In the genomic region with DNA sequence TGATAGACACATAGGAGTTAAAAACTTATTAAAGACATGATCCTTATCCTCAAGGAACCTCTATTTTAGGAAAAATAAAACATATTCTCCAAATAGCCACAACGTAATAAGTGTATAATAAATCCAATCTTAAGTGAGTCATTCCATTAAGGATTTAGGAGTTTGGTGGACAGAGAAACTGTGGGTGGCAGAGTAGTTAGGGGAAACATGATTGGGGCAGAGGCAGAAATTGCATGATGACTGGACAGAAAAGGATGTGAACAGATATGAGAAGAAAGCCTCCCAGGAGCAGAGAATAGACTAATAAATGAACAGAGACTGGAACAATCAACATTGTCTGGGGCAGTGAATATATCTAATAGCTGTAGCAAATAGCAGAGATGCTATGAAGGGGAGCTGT, we compare ENCODE assay signal across 22 cellular contexts. TPM values are rescaled to one million over a fixed set of nuclear protein-coding genes. Genes with fewer than 3 reads are reported as not detected.
DNase-seq lines count a peak whose midpoint lies in the region; ATAC-seq, FAIRE-seq and TF ChIP-seq lines count a peak whose summit lies in the region.
"Had no signal": no experiment of that assay in that cellular context is flagged by ENCODE, and none has a peak within 500 bp of the region (broad histone marks: within the 10 kb centered on the region; RNA-seq: fewer than 3 reads in every experiment).

No MANE protein-coding gene starts in this region.

- H3K36me3 ChIP-seq in bronchial epithelial cell (ENCODE audit: control insufficient read depth, insufficient read depth, low read length): no peaks in the 10 kb centered on the region
- H3K36me3 ChIP-seq in mesenchymal stem cell (ENCODE audit: control insufficient read depth in 1 of 2, insufficient read depth in 2 of 2, low read depth in 1 of 2, low read length in 2 of 2): no peaks in the 10 kb centered on the region
- H3K36me3 ChIP-seq: BE2C, right lobe of liver had no signal

- no peak overlapping the region for H4K8ac ChIP-seq in mesenchymal stem cell (ENCODE audit: low read length)

- H3K23ac ChIP-seq in mesenchymal stem cell (ENCODE audit: low read length in 2 of 2): no peak overlapping the region

- no peak overlapping the region for H3K4me2 ChIP-seq in mesenchymal stem cell (ENCODE audit: low read length, poor library complexity, severe bottlenecking)

- ATAC-seq in GM18519 (IDR thresholded peaks at IDR 0.05; ENCODE audit: low FRiP score, unreplicated experiment): no peak
- no peak for ATAC-seq in HG03354 (IDR thresholded peaks at IDR 0.05; ENCODE audit: poor library complexity, severe bottlenecking, unreplicated experiment)
- no peak for ATAC-seq in GM18909 (IDR thresholded peaks at IDR 0.05; ENCODE audit: poor library complexity, unreplicated experiment)
- ATAC-seq: activated naive CD4-positive, alpha-beta T cell treated with anti-CD3 and anti-CD28 coated beads, Interleukin-2, amount 50 U/mL, for 72 hours; Panc1; right lobe of liver had no signal

- H2AFZ ChIP-seq in mesenchymal stem cell (ENCODE audit: low read depth, low read length): no peak overlapping the region

- H2BK12ac ChIP-seq in mesenchymal stem cell (ENCODE audit: low read length in 2 of 2): no peak overlapping the region

- no peak overlapping the region for H2BK15ac ChIP-seq in mesenchymal stem cell (ENCODE audit: low read depth, poor library complexity, severe bottlenecking)

- no peak for TF ChIP-seq CTCF in bronchial epithelial cell (IDR thresholded peaks at IDR 0.05; ENCODE audit: insufficient read depth, low read length, severe bottlenecking)

- H3K4ac ChIP-seq in mesenchymal stem cell (ENCODE audit: low read depth in 1 of 2, low read length in 2 of 2): no peak overlapping the region

- H3K18ac ChIP-seq in mesenchymal stem cell (ENCODE audit: low read depth in 1 of 2, low read length in 2 of 2): no peak overlapping the region

- H3K27me3 ChIP-seq in bronchial epithelial cell (ENCODE audit: control insufficient read depth, insufficient read depth, low read length): no peaks in the 10 kb centered on the region
- no peaks in the 10 kb centered on the region for H3K27me3 ChIP-seq in mesenchymal stem cell (ENCODE audit: control insufficient read depth in 1 of 2, insufficient read depth in 1 of 2, low read length in 2 of 2)
- H3K27me3 ChIP-seq: BE2C, right lobe of liver had no signal

- peak overlapping the region; percentile 65 for H3K9ac ChIP-seq in mesenchymal stem cell (ENCODE audit: low read length)

- H3K4me1 ChIP-seq in mesenchymal stem cell (ENCODE audit: control insufficient read depth, insufficient read depth, low read depth, low read length): peaks cover 8% of the 10 kb centered on the region
- H3K4me1 ChIP-seq: BE2C, right lobe of liver had no signal

- no peak overlapping the region for H2BK120ac ChIP-seq in mesenchymal stem cell (ENCODE audit: low read depth, low read length)

- H2AK5ac ChIP-seq in mesenchymal stem cell (ENCODE audit: low read length, severe bottlenecking): no peak overlapping the region

- H2BK5ac ChIP-seq in mesenchymal stem cell (ENCODE audit: low read depth, low read length, poor library complexity, severe bottlenecking): no peak overlapping the region

- DNase-seq in AG08395 (ENCODE audit: low spot score): peak; percentile 82
- DNase-seq in LHCN-M2 (ENCODE audit: low read depth): peak; percentile 87
- DNase-seq in bronchial epithelial cell (ENCODE audit: low read depth): peak; percentile 80
- DNase-seq in mesenchymal stem cell: peak; percentile 68
- DNase-seq in T-helper 1 cell: no peak
- DNase-seq: activated CD4-positive, CD25-positive, alpha-beta regulatory T cell treated with anti-CD3 and anti-CD28 coated beads, Interleukin-2, amount 50 U/mL, for 72 hours; activated CD8-positive, alpha-beta memory T cell treated with anti-CD3 and anti-CD28 coated beads, Interleukin-2, amount 50 U/mL, for 48 hours; BE2C; cerebellar nuclear complex; erythroblast; NCI-H187 treated with DMSO at 0.1 percent for 48 hours; NCI-H524; right lobe of liver; stimulated activated naive CD4-positive, alpha-beta T cell had no signal

- no peak overlapping the region for H3K14ac ChIP-seq in mesenchymal stem cell (ENCODE audit: low read length in 2 of 2)

- no peak overlapping the region for H3K4me3 ChIP-seq in bronchial epithelial cell (ENCODE audit: low read depth, low read length)
- H3K4me3 ChIP-seq in mesenchymal stem cell (ENCODE audit: insufficient read depth in 1 of 2, low read depth in 1 of 2, low read length in 2 of 2): no peak overlapping the region
- H3K4me3 ChIP-seq: right lobe of liver had no signal

- H3K9me3 ChIP-seq in mesenchymal stem cell (ENCODE audit: control insufficient read depth, low read length): no peaks in the 10 kb centered on the region
- H3K9me3 ChIP-seq: BE2C, right lobe of liver had no signal

- no peaks in the 10 kb centered on the region for H3K79me1 ChIP-seq in mesenchymal stem cell (replicated peaks; ENCODE audit: low read length, poor library complexity, severe bottlenecking)

- H4K91ac ChIP-seq in mesenchymal stem cell (ENCODE audit: low read length): no peak overlapping the region

- FAIRE-seq in bronchial epithelial cell (lab: Jason Lieb, UNC): no peak
- FAIRE-seq: urothelium cell line had no signal

- no CpG with 5 or more reads among the region's 1 CpG for WGBS in mesenchymal stem cell

- H3K27ac ChIP-seq in mesenchymal stem cell (ENCODE audit: low read length, poor library complexity, severe bottlenecking): no peak overlapping the region
- H3K27ac ChIP-seq: right lobe of liver had no signal

RNA-seq across cellular contexts. Expression of a gene that starts 48.1 kb away (rescaled TPM):
- total RNA-seq in LHCN-M2 (2014; rRNA removed) (2.9 and 5.0 TPM in 2 replicates), bronchial epithelial cell (0.26 TPM in 1 of 2 replicates, not detected in the other)
- polyA plus RNA-seq in LHCN-M2 (2012): 0.61 TPM
- 3.0 TPM for polyA plus RNA-seq in mesenchymal stem cell (2013, experiment 1 of 2)
- polyA plus RNA-seq in mesenchymal stem cell (2013, experiment 2 of 2): 3.2 TPM
- total RNA-seq: activated naive CD4-positive, alpha-beta T cell treated with anti-CD3 and anti-CD28 coated beads, Interleukin-2, amount 50 U/mL, for 72 hours; MCF 10A; T-helper 1 cell treated with Interleukin-12 subunit alpha and Interleukin-12 subunit beta and Interleukin-4 antibody, amounts not matched to agents 30 ng/mL and 1 ng/mL, for 36 hours had no signal

RNA-seq across cellular contexts. Expression of a gene that starts 53.4 kb away (rescaled TPM):
- total RNA-seq in LHCN-M2 (2014; rRNA removed) (0.06 and 0.34 TPM in 2 replicates), bronchial epithelial cell (not detected in 2 replicates)
- 0.22 TPM for polyA plus RNA-seq in LHCN-M2 (2012)
- polyA plus RNA-seq in mesenchymal stem cell (2013, experiment 1 of 2): 1.1 TPM
- 1.3 TPM for polyA plus RNA-seq in mesenchymal stem cell (2013, experiment 2 of 2)
- total RNA-seq: MCF 10A had no signal

Comparison
In these comparisons a context has a peak if more than half of its experiments do, and no peak if none do; other contexts are left out.
1. DNase-seq: peak in AG08395 (single experiment), LHCN-M2 (single experiment), bronchial epithelial cell (single experiment) and mesenchymal stem cell (single experiment); none in T-helper 1 cell (0 of 5).